19 cellular contexts compared by ENCODE assay signal in the genomic region with DNA sequence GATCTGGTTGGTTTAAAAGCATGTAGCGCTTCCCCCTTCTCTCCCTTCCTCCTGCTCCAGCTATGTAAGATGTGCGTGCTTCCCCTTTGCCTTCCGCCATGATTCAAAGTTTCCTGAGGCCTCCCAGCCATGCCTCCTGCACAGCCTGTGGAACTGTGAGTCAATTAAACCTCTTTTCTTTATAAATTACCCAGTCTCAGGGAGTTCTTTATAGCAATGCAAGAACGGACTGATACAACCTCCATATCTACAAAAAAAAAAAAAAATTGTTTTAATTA.
"Had no signal": no experiment of that assay in that cellular context is flagged by ENCODE, and none has a peak within 500 bp of the region (broad histone marks: within the 10 kb centered on the region; RNA-seq: fewer than 3 reads in every experiment).

No MANE protein-coding gene starts in this region.

- ATAC-seq: left ventricle myocardium superior; natural killer cell; stimulated activated naive B cell treated with anti-CD40 and anti-IgM and Interleukin-4, amounts not matched to agents 10 μg/mL and 1 μg/mL and 100 μg/mL, for 72 hours had no signal

- H3K27ac Mint-ChIP-seq: immature natural killer cell; memory B cell; natural killer cell; progenitor cell of endocrine pancreas; stimulated activated naive B cell treated with anti-CD40 and anti-IgM and Interleukin-4, amounts not matched to agents 10 μg/mL and 1 μg/mL and 100 μg/mL, for 72 hours; stimulated activated naive CD8-positive, alpha-beta T cell treated with anti-CD3 and anti-CD28 coated beads, Interleukin-15, Interleukin-2, amounts not matched to agents 100 ng/mL and 50 ng/mL, for 24 hours had no signal

- H3K27ac ChIP-seq: lower lobe of right lung, pancreas, right lobe of liver, thoracic aorta, upper lobe of left lung had no signal

- H3K4me3 Mint-ChIP-seq: immature natural killer cell; memory B cell; natural killer cell; stimulated activated naive B cell treated with anti-CD40 and anti-IgM and Interleukin-4, amounts not matched to agents 10 μg/mL and 1 μg/mL and 100 μg/mL, for 72 hours; stimulated activated naive CD8-positive, alpha-beta T cell treated with anti-CD3 and anti-CD28 coated beads, Interleukin-15, Interleukin-2, amounts not matched to agents 100 ng/mL and 50 ng/mL, for 24 hours had no signal

- DNase-seq: cortex of kidney; dorsolateral prefrontal cortex; effector CD4-positive, alpha-beta T cell; immature natural killer cell; lower lobe of right lung; natural killer cell; small intestine; stimulated activated CD4-positive, alpha-beta T cell treated with anti-CD3 and anti-CD28 coated beads, Interleukin-15, amount 100 ng/mL, for 24 hours; stimulated activated CD4-positive, alpha-beta T cell treated with anti-CD3 and anti-CD28 coated beads, Interleukin-2, amount 100 ng/mL, for 48 hours; stimulated activated naive B cell treated with anti-CD40 and anti-IgM and Interleukin-4, amounts not matched to agents 10 μg/mL and 1 μg/mL and 100 μg/mL, for 72 hours had no signal

- H3K9me3 Mint-ChIP-seq: natural killer cell; stimulated activated naive CD8-positive, alpha-beta T cell treated with anti-CD3 and anti-CD28 coated beads, Interleukin-15, Interleukin-2, amounts not matched to agents 100 ng/mL and 50 ng/mL, for 24 hours had no signal

- H3K4me1 Mint-ChIP-seq: memory B cell, natural killer cell had no signal

- H3K36me3 ChIP-seq: lower lobe of right lung, pancreas, right lobe of liver, thoracic aorta, upper lobe of left lung had no signal

- H3K4me3 ChIP-seq: lower lobe of right lung, pancreas, right lobe of liver, thoracic aorta, tibial nerve, upper lobe of left lung had no signal

- H3K4me1 ChIP-seq: lower lobe of right lung, upper lobe of left lung had no signal

- H3K9me3 ChIP-seq: lower lobe of right lung, pancreas, right lobe of liver, thoracic aorta, upper lobe of left lung had no signal

- H3K27me3 ChIP-seq: dorsolateral prefrontal cortex, pancreas, right lobe of liver, tibial nerve, upper lobe of left lung had no signal

- H3K36me3 Mint-ChIP-seq: natural killer cell had no signal
